ENCODE assay signal across 20 cellular contexts in genomic region chr11:1500466-1501420, GRCh38. TPM values are rescaled to one million over a fixed set of nuclear protein-coding genes. Genes with fewer than 3 reads are reported as not detected.
A peak's percentile ranks its signal among the peaks of the same experiment; 100 is the strongest.
DNase-seq lines count a peak whose midpoint lies in the region; ATAC-seq and TF ChIP-seq lines count a peak whose summit lies in the region.
"Had no signal": no experiment of that assay in that cellular context is flagged by ENCODE, and none has a peak within 500 bp of the region (broad histone marks: within the 10 kb centered on the region; RNA-seq: fewer than 3 reads in every experiment).

No MANE protein-coding gene starts in this region.

- no peak overlapping the region for H3K4me2 ChIP-seq in neuronal stem cell (ENCODE audit: insufficient read depth, low read length, poor library complexity, severe bottlenecking)

- H3K36me3 ChIP-seq in left ventricle myocardium inferior (no peaks in the 10 kb centered on the region), neuronal stem cell (replicated peaks in 1 of 2; ENCODE audit: control insufficient read depth in 2 of 2, insufficient read depth in 2 of 2, low read length in 2 of 2) (peaks cover 0 to 8% of the 10 kb centered on the region in 2 donors), upper lobe of right lung (no peaks in the 10 kb centered on the region)
- H3K36me3 ChIP-seq: adrenal gland, BE2C had no signal

- H3K27ac ChIP-seq in left ventricle myocardium inferior (replicated peaks) (peak overlapping the region; percentile 15), neuronal stem cell (replicated peaks; ENCODE audit: low read length) (no peak overlapping the region), upper lobe of right lung (no peak overlapping the region)
- H3K27ac ChIP-seq: adrenal gland, upper lobe of left lung had no signal

- in situ Hi-C loops in GM13977 (cut with MboI; ENCODE audit: low pct_unique_long_range_greater_than_20kb, low sequenced_read_pairs, unreplicated experiment) = no loop called here

- no peak overlapping the region for H2BK12ac ChIP-seq in neuronal stem cell (ENCODE audit: low read length)

- peak overlapping the region; percentile 20 for H2AK5ac ChIP-seq in neuronal stem cell (ENCODE audit: low read depth, low read length)

- H3K4me3 ChIP-seq in left ventricle myocardium inferior (no peak overlapping the region), neuronal stem cell (ENCODE audit: low read length in 2 of 2) (no peak overlapping the region), upper lobe of right lung (no peak overlapping the region)
- H3K4me3 ChIP-seq: adrenal gland, upper lobe of left lung had no signal

- DNase-seq in left cardiac atrium = peak; percentile 10
- no peak for DNase-seq in cardiac septum (ENCODE audit: low spot score)
- peak; percentile 7 for DNase-seq in left ventricle myocardium inferior
- no peak for DNase-seq in neuronal stem cell (ENCODE audit: low spot score)
- DNase-seq in upper lobe of right lung = peak; percentile 48
- no peak for DNase-seq in GM13977 (ENCODE audit: low spot score)
- DNase-seq: ACHN; activated effector memory CD4-positive, alpha-beta T cell treated with anti-CD3 and anti-CD28 coated beads, Interleukin-2, amount 50 U/mL, for 16 hours; BE2C; Caco-2; effector memory CD4-positive, alpha-beta T cell; islet precursor cell; Karpas-422; NCI-H1436; NCI-H2081 treated with DMSO at 0.1 percent for 48 hours; NCI-H345 had no signal

- TF ChIP-seq CTCF in left ventricle myocardium inferior (IDR thresholded peaks at IDR 0.05; ENCODE audit: borderline replicate concordance) (no peak), upper lobe of right lung (IDR thresholded peaks at IDR 0.05) (no peak), GM13977 (IDR thresholded peaks at IDR 0.05; ENCODE audit: extremely low read depth, insufficient read depth, missing control alignments) (no peak)

- H3K27me3 ChIP-seq in left ventricle myocardium inferior (ENCODE audit: low read depth) (no peaks in the 10 kb centered on the region), neuronal stem cell (ENCODE audit: control insufficient read depth in 3 of 3, insufficient read depth in 3 of 3, low read depth in 1 of 3, low read length in 3 of 3) (no peaks in the 10 kb centered on the region), upper lobe of right lung (no peaks in the 10 kb centered on the region)
- H3K27me3 ChIP-seq: adrenal gland, BE2C, upper lobe of left lung had no signal

- no peak overlapping the region for H3K4ac ChIP-seq in neuronal stem cell (ENCODE audit: low read length)

- intact Hi-C loops in left cardiac atrium (cut with DNase I) = no loop called here
- intact Hi-C loops in cardiac septum (cut with DNase I) = no loop called here
- intact Hi-C loops in left ventricle myocardium inferior (cut with micrococcal nuclease) = no loop called here
- intact Hi-C loops in upper lobe of right lung (cut with DNase I) = loop anchor here (10.0 kb wide), 1 partner anchor 296 kb away; no protein-coding TSS in a partner anchor

- no peak overlapping the region for H2BK15ac ChIP-seq in neuronal stem cell (ENCODE audit: low read length)

- H3K4me1 ChIP-seq in left ventricle myocardium inferior = peaks cover 76% of the 10 kb centered on the region
- H3K4me1 ChIP-seq in neuronal stem cell (ENCODE audit: control insufficient read depth in 2 of 2, insufficient read depth in 1 of 2, low read depth in 1 of 2, low read length in 2 of 2) = peaks cover 0 to 15% of the 10 kb centered on the region in 2 donors
- H3K4me1 ChIP-seq in upper lobe of right lung = peaks cover 23% of the 10 kb centered on the region
- H3K4me1 ChIP-seq: BE2C, Caco-2 had no signal

- no peak overlapping the region for H3K9ac ChIP-seq in neuronal stem cell (ENCODE audit: low read depth, low read length, poor library complexity)

- H4K91ac ChIP-seq in neuronal stem cell (ENCODE audit: low read depth, low read length, poor library complexity) = no peak overlapping the region

- no peak overlapping the region for H2AFZ ChIP-seq in neuronal stem cell (ENCODE audit: low read length)

- no peak overlapping the region for H3K14ac ChIP-seq in neuronal stem cell (ENCODE audit: low read length)

- no peak overlapping the region for H2BK120ac ChIP-seq in neuronal stem cell (ENCODE audit: low read depth, low read length)

- peak overlapping the region; percentile 58 for H3K18ac ChIP-seq in neuronal stem cell (ENCODE audit: low read length)

- H3K9me3 ChIP-seq in left ventricle myocardium inferior (replicated peaks) (no peaks in the 10 kb centered on the region), neuronal stem cell (replicated peaks in 1 of 2; ENCODE audit: control insufficient read depth in 2 of 2, insufficient read depth in 1 of 2, low read depth in 1 of 2, low read length in 2 of 2) (peaks cover 0 to 3% of the 10 kb centered on the region in 2 donors), upper lobe of right lung (no peaks in the 10 kb centered on the region)
- H3K9me3 ChIP-seq: adrenal gland, BE2C, Caco-2, upper lobe of left lung had no signal

- ATAC-seq in left cardiac atrium (no peak), upper lobe of right lung (no peak), HG03432 (IDR thresholded peaks at IDR 0.05; ENCODE audit: unreplicated experiment) (no peak), HG02852 (IDR thresholded peaks at IDR 0.05; ENCODE audit: unreplicated experiment) (no peak)

- WGBS in neuronal stem cell (ENCODE audit: extremely low coverage in 2 of 2, insufficient read length in 2 of 2, insufficient replicate concordance in 1 of 2), 2 donors = no CpG with 5 or more reads among the region's 28 CpGs

- no peak overlapping the region for H4K8ac ChIP-seq in neuronal stem cell (ENCODE audit: low read depth, low read length)

- peaks cover 18% of the 10 kb centered on the region for H3K79me1 ChIP-seq in neuronal stem cell (ENCODE audit: low read depth, low read length)

- H3K23ac ChIP-seq in neuronal stem cell (ENCODE audit: low read depth, low read length, poor library complexity) = peak overlapping the region; percentile 11

- H2BK5ac ChIP-seq in neuronal stem cell (ENCODE audit: low read length) = no peak overlapping the region

RNA-seq across cellular contexts. Expression of gene MOB2, which starts 14.2 kb away (rescaled TPM):
- total RNA-seq in left cardiac atrium (10 to 100 TPM; 36.6 to 44.0 TPM), cardiac septum (48.5 TPM), left ventricle myocardium inferior (49.5 TPM), upper lobe of right lung (58.9 TPM)
- polyA plus RNA-seq in neuronal stem cell (2013, experiment 1 of 2) = 11.1 TPM
- polyA plus RNA-seq in neuronal stem cell (2013, experiment 2 of 2) = 11.5 TPM

Comparison
In these comparisons a context has a peak if more than half of its experiments do, and no peak if none do; other contexts are left out.
1. DNase-seq: peak in left cardiac atrium (single experiment), left ventricle myocardium inferior (single experiment) and upper lobe of right lung (single experiment); none in cardiac septum (single experiment), neuronal stem cell (single experiment) and GM13977 (single experiment).